Comparison of ENCODE assay signal across 9 cellular contexts in genomic region chr11:6693342-6694228, GRCh38. TPM values are rescaled to one million over a fixed set of nuclear protein-coding genes. Genes with fewer than 3 reads are reported as not detected.
A peak's percentile ranks its signal among the peaks of the same experiment; 100 is the strongest.
DNase-seq lines count a peak whose midpoint lies in the region; ATAC-seq, FAIRE-seq and TF ChIP-seq lines count a peak whose summit lies in the region.
"Had no signal": no experiment of that assay in that cellular context is flagged by ENCODE, and none has a peak within 500 bp of the region (broad histone marks: within the 10 kb centered on the region; RNA-seq: fewer than 3 reads in every experiment).

No MANE protein-coding gene starts in this region.

- H3K27me3 Mint-ChIP-seq in stimulated activated naive CD8-positive, alpha-beta T cell treated with anti-CD3 and anti-CD28 coated beads, Interleukin-15, amount 100 ng/mL, for 72 hours, result no peaks in the 10 kb centered on the region
- H3K27me3 Mint-ChIP-seq in WTC11 (ENCODE audit: low read depth), result no peaks in the 10 kb centered on the region; the same call in 1 of the 2 replicates

- FAIRE-seq in frontal cortex (lab: Jason Lieb, UNC), result no peak

- peaks cover 43% of the 10 kb centered on the region for H3K4me1 Mint-ChIP-seq in stimulated activated naive CD8-positive, alpha-beta T cell treated with anti-CD3 and anti-CD28 coated beads, Interleukin-15, amount 100 ng/mL, for 72 hours
- H3K4me1 Mint-ChIP-seq in WTC11, result peaks cover 8% of the 10 kb centered on the region

- no peaks in the 10 kb centered on the region for H3K9me3 Mint-ChIP-seq in stimulated activated naive CD8-positive, alpha-beta T cell treated with anti-CD3 and anti-CD28 coated beads, Interleukin-15, amount 100 ng/mL, for 72 hours
- H3K9me3 Mint-ChIP-seq in WTC11, result peaks cover 8% of the 10 kb centered on the region

- H3K27ac Mint-ChIP-seq in stimulated activated naive CD8-positive, alpha-beta T cell treated with anti-CD3 and anti-CD28 coated beads, Interleukin-15, amount 100 ng/mL, for 72 hours, result peak overlapping the region in 1 of 2 donors; percentile 20
- H3K27ac Mint-ChIP-seq in WTC11, result no peak overlapping the region

- peak; percentile 89 for DNase-seq in RKO (ENCODE audit: low spot score)
- DNase-seq in activated gamma-delta T cell treated with anti-CD3 and anti-CD28 coated beads, Interleukin-2, amount 50 U/mL, for 16 hours (ENCODE audit: low read depth), result peak; percentile 9
- peak; percentile 97 for DNase-seq in iris pigment epithelial cell (ENCODE audit: low read depth)
- DNase-seq in stimulated activated naive CD8-positive, alpha-beta T cell treated with anti-CD3 and anti-CD28 coated beads, Interleukin-15, amount 100 ng/mL, for 72 hours, result peak; percentile 29 to 63
- no peak for DNase-seq in WTC11 (ENCODE audit: low spot score)
- DNase-seq in frontal cortex (ENCODE audit: low spot score in 2 of 2), result no peak
- DNase-seq: dorsolateral prefrontal cortex had no signal

- peak overlapping the region in 1 of 2 donors; percentile 44 for H3K4me3 Mint-ChIP-seq in stimulated activated naive CD8-positive, alpha-beta T cell treated with anti-CD3 and anti-CD28 coated beads, Interleukin-15, amount 100 ng/mL, for 72 hours
- H3K4me3 Mint-ChIP-seq in WTC11, result no peak overlapping the region

- POLR2A ChIA-PET in WTC11 (lab: Charles Lee), result interaction anchor here (0.7 kb wide), 2 partner anchors 75 to 1581 kb away, joined by 3 to 9 read pairs; partner anchors contain the start of gene TPP1

- H3K36me3 Mint-ChIP-seq in WTC11, result peaks cover 10% of the 10 kb centered on the region

- CTCF ChIA-PET in WTC11 (lab: Charles Lee), result interaction anchor here (0.8 to 1.5 kb wide), 5 partner anchors 11 to 62 kb away, joined by 3 to 7 read pairs (median 6); partner anchors contain the start of gene DCHS1

- peak; percentile 84 for ATAC-seq in stimulated activated naive CD8-positive, alpha-beta T cell treated with anti-CD3 and anti-CD28 coated beads, Interleukin-15, amount 100 ng/mL, for 72 hours
- ATAC-seq in HG02852 (IDR thresholded peaks at IDR 0.05; ENCODE audit: unreplicated experiment) (no peak), WTC11 (no peak), GM21576 (IDR thresholded peaks at IDR 0.05; ENCODE audit: unreplicated experiment) (no peak)

- TF ChIP-seq CTCF in WTC11 (IDR thresholded peaks at IDR 0.05), result no peak

TF ChIP-seq in WTC11, 78 proteins besides CTCF, POLR2A, EP300 and RAD21:
- no peak for TF ChIP-seq JAZF1 (CRISPR knock-in tag; IDR thresholded peaks at IDR 0.05)
- TF ChIP-seq PRDM15 (CRISPR knock-in tag; IDR thresholded peaks at IDR 0.05), result no peak
- no peak for TF ChIP-seq TP53 (CRISPR knock-in tag; IDR thresholded peaks at IDR 0.05)
- no peak for TF ChIP-seq NFYB (CRISPR knock-in tag; conservative IDR thresholded peaks at IDR 0.05; ENCODE audit: low read depth)
- TF ChIP-seq GABPB1 (CRISPR knock-in tag; IDR thresholded peaks at IDR 0.05), result no peak
- TF ChIP-seq TCF7 (CRISPR knock-in tag; IDR thresholded peaks at IDR 0.05; ENCODE audit: low read depth), result no peak
- TF ChIP-seq ZNF425 (CRISPR knock-in tag; conservative IDR thresholded peaks at IDR 0.05), result no peak
- TF ChIP-seq ATF2 (CRISPR knock-in tag; IDR thresholded peaks at IDR 0.05; ENCODE audit: borderline replicate concordance, low read depth), result no peak
- TF ChIP-seq PREB (CRISPR knock-in tag; IDR thresholded peaks at IDR 0.05; ENCODE audit: borderline replicate concordance), result no peak
- TF ChIP-seq ATF1 (CRISPR knock-in tag; IDR thresholded peaks at IDR 0.05), result no peak
- no peak for TF ChIP-seq ZNF423 (CRISPR knock-in tag; IDR thresholded peaks at IDR 0.05)
- no peak for TF ChIP-seq MAX (CRISPR knock-in tag; IDR thresholded peaks at IDR 0.05)
- no peak for TF ChIP-seq CBFB (CRISPR knock-in tag; IDR thresholded peaks at IDR 0.05; ENCODE audit: low read depth)

RNA-seq across cellular contexts. Expression of gene MRPL17, which starts 10.4 kb away (rescaled TPM):
- total RNA-seq in WTC11 (2021) (68.1 to 77.1 TPM (median 70.1 TPM) in 3 replicates), frontal cortex (18.8 TPM)

RNA-seq across cellular contexts. Expression of gene DCHS1, which starts 38.0 kb away (rescaled TPM):
- total RNA-seq in WTC11 (2021) (11.5 to 14.2 TPM (median 12.6 TPM) in 3 replicates), frontal cortex (38.3 TPM)

Comparison
In these comparisons a context has a peak if more than half of its experiments do, and no peak if none do; other contexts are left out.
1. DNase-seq: peak in RKO (single experiment), activated gamma-delta T cell treated with anti-CD3 and anti-CD28 coated beads, Interleukin-2, amount 50 U/mL, for 16 hours (single experiment), iris pigment epithelial cell (single experiment) and stimulated activated naive CD8-positive, alpha-beta T cell treated with anti-CD3 and anti-CD28 coated beads, Interleukin-15, amount 100 ng/mL, for 72 hours (2 of 2); none in WTC11 (single experiment) and frontal cortex (0 of 2).